ENCODE assay signal across 12 cellular contexts in genomic region chr1:39573097-39573465, GRCh38. TPM values are rescaled to one million over a fixed set of nuclear protein-coding genes. Genes with fewer than 3 reads are reported as not detected.
DNase-seq lines count a peak whose midpoint lies in the region; TF ChIP-seq lines count a peak whose summit lies in the region.
"Had no signal": no experiment of that assay in that cellular context is flagged by ENCODE, and none has a peak within 500 bp of the region (broad histone marks: within the 10 kb centered on the region; RNA-seq: fewer than 3 reads in every experiment).

No MANE protein-coding gene starts in this region.

- TF ChIP-seq CTCF in Calu3 (IDR thresholded peaks at IDR 0.05; ENCODE audit: unreplicated experiment), result no peak
- TF ChIP-seq CTCF in brain microvascular endothelial cell (IDR thresholded peaks at IDR 0.05; ENCODE audit: low read depth, low read length, missing control alignments), result no peak
- TF ChIP-seq CTCF in neural cell (IDR thresholded peaks at IDR 0.05; ENCODE audit: poor library complexity, severe bottlenecking), result no peak

- H3K79me2 ChIP-seq in Karpas-422 (ENCODE audit: low read length) (peaks cover 73% of the 10 kb centered on the region), neural cell (replicated peaks; ENCODE audit: insufficient read depth, low read length) (peaks cover 42% of the 10 kb centered on the region)

- peaks cover 23% of the 10 kb centered on the region for H3K4me1 ChIP-seq in Karpas-422 (ENCODE audit: low read length)

- H3K9me3 ChIP-seq in Karpas-422 (ENCODE audit: low read length) (no peaks in the 10 kb centered on the region), neural cell (ENCODE audit: low read length) (no peaks in the 10 kb centered on the region)
- H3K9me3 ChIP-seq: colonic mucosa had no signal

- H3K4me3 ChIP-seq in Karpas-422 (ENCODE audit: low read length) (no peak overlapping the region), brain microvascular endothelial cell (ENCODE audit: low read depth, low read length) (peak overlapping the region; percentile 83), neural cell (ENCODE audit: low read length) (peak overlapping the region; percentile 96)
- H3K4me3 ChIP-seq: colonic mucosa had no signal

- in situ Hi-C loops in brain microvascular endothelial cell (cut with HindIII; ENCODE audit: low pct_ligation_motif_present, low sequenced_read_pairs), result no loop called here

- DNase-seq in Calu3 (no peak), Karpas-422 (no peak), brain microvascular endothelial cell (no peak), anterior cingulate cortex (lab: John Stamatoyannopoulos, UW) (no peak), NCI-H1092 (lab: John Stamatoyannopoulos, UW) (no peak), hippocampal formation (lab: John Stamatoyannopoulos, UW) (no peak)
- no peak for DNase-seq in stimulated activated CD4-positive, alpha-beta T cell treated with anti-CD3 and anti-CD28 coated beads, Interleukin-4, amount 100 ng/mL, for 24 hours
- DNase-seq: colonic mucosa; left colon; NCI-H446 treated with DMSO at 0.1 percent for 48 hours; stimulated activated CD4-positive, alpha-beta T cell treated with anti-CD3 and anti-CD28 coated beads, Interleukin-2, amount 100 ng/mL, for 48 hours had no signal

- peaks cover 45% of the 10 kb centered on the region for H3K4me1 Mint-ChIP-seq in Calu3 (ENCODE audit: low read depth, unreplicated experiment)

- intact Hi-C loops in Calu3 (cut with micrococcal nuclease; ENCODE audit: unreplicated experiment), result no loop called here

- peaks cover 68% of the 10 kb centered on the region for H4K20me1 ChIP-seq in Karpas-422 (ENCODE audit: insufficient read depth, low read depth, low read length)
- peaks cover 12% of the 10 kb centered on the region for H4K20me1 ChIP-seq in neural cell (ENCODE audit: insufficient read depth)

- no TSS peak for BruUV-seq in Calu3 (replicated peaks; lab: Mats Ljungman, UMichigan)

- no peaks in the 10 kb centered on the region for H3F3A ChIP-seq in neural cell (ENCODE audit: insufficient read depth, low read length, poor library complexity, severe bottlenecking)

- H3K27ac ChIP-seq in Karpas-422 (ENCODE audit: low read length) (no peak overlapping the region), brain microvascular endothelial cell (no peak overlapping the region), neural cell (ENCODE audit: low read length) (no peak overlapping the region)
- H3K27ac ChIP-seq: colonic mucosa had no signal

- no peaks in the 10 kb centered on the region for H3K9me3 Mint-ChIP-seq in Calu3 (ENCODE audit: low read depth, unreplicated experiment)

- no peaks in the 10 kb centered on the region for H3K27me3 Mint-ChIP-seq in Calu3 (ENCODE audit: unreplicated experiment)

- H3K27me3 ChIP-seq in Karpas-422 (ENCODE audit: low read length) (no peaks in the 10 kb centered on the region), brain microvascular endothelial cell (replicated peaks) (no peaks in the 10 kb centered on the region), neural cell (ENCODE audit: insufficient read depth, low read depth, low read length) (no peaks in the 10 kb centered on the region)
- H3K27me3 ChIP-seq: colonic mucosa had no signal

- H3K4me3 Mint-ChIP-seq in Calu3 (ENCODE audit: low read depth, unreplicated experiment), result peak overlapping the region; percentile 86

- H3K27ac Mint-ChIP-seq in Calu3 (ENCODE audit: unreplicated experiment), result peak overlapping the region; percentile 7

- H3K4me2 ChIP-seq in Karpas-422 (ENCODE audit: low read depth, low read length, poor library complexity, severe bottlenecking), result peak overlapping the region; percentile 24
- no peak overlapping the region for H3K4me2 ChIP-seq in neural cell (ENCODE audit: low read length)

- CTCF ChIA-PET in Calu3 (lab: Charles Lee), result no interaction called here

- H3K9ac ChIP-seq in Karpas-422 (ENCODE audit: low read length) (no peak overlapping the region), neural cell (ENCODE audit: low read length) (no peak overlapping the region)

- H2AFZ ChIP-seq in Karpas-422 (ENCODE audit: low read length), result no peak overlapping the region
- H2AFZ ChIP-seq in neural cell (ENCODE audit: low read depth, low read length), result no peak overlapping the region

- H3K9me2 ChIP-seq in Karpas-422 (replicated peaks; ENCODE audit: insufficient read depth, low read length) (no peaks in the 10 kb centered on the region), neural cell (ENCODE audit: insufficient read depth, low read length) (no peaks in the 10 kb centered on the region)

- TF ChIP-seq EP300 in neural cell (conservative IDR thresholded peaks at IDR 0.05; ENCODE audit: poor library complexity, severe bottlenecking), result no peak

- no peak for TF ChIP-seq RAD21 in neural cell (conservative IDR thresholded peaks at IDR 0.05)

- peaks cover 73% of the 10 kb centered on the region for H3K36me3 Mint-ChIP-seq in Calu3 (ENCODE audit: insufficient read depth, unreplicated experiment)

- H3K36me3 ChIP-seq in Karpas-422 (ENCODE audit: insufficient read depth, low read length), result peaks cover 65% of the 10 kb centered on the region
- H3K36me3 ChIP-seq in brain microvascular endothelial cell (replicated peaks), result peaks cover 55% of the 10 kb centered on the region
- H3K36me3 ChIP-seq in neural cell (ENCODE audit: insufficient read depth, low read length), result peaks cover 17% of the 10 kb centered on the region

TF ChIP-seq in neural cell, 6 proteins besides CTCF, POLR2A, EP300 and RAD21:
- TF ChIP-seq, protein P1, sequence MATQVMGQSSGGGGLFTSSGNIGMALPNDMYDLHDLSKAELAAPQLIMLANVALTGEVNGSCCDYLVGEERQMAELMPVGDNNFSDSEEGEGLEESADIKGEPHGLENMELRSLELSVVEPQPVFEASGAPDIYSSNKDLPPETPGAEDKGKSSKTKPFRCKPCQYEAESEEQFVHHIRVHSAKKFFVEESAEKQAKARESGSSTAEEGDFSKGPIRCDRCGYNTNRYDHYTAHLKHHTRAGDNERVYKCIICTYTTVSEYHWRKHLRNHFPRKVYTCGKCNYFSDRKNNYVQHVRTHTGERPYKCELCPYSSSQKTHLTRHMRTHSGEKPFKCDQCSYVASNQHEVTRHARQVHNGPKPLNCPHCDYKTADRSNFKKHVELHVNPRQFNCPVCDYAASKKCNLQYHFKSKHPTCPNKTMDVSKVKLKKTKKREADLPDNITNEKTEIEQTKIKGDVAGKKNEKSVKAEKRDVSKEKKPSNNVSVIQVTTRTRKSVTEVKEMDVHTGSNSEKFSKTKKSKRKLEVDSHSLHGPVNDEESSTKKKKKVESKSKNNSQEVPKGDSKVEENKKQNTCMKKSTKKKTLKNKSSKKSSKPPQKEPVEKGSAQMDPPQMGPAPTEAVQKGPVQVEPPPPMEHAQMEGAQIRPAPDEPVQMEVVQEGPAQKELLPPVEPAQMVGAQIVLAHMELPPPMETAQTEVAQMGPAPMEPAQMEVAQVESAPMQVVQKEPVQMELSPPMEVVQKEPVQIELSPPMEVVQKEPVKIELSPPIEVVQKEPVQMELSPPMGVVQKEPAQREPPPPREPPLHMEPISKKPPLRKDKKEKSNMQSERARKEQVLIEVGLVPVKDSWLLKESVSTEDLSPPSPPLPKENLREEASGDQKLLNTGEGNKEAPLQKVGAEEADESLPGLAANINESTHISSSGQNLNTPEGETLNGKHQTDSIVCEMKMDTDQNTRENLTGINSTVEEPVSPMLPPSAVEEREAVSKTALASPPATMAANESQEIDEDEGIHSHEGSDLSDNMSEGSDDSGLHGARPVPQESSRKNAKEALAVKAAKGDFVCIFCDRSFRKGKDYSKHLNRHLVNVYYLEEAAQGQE (IDR thresholded peaks at IDR 0.05; ENCODE audit: borderline replicate concordance), result no peak

RNA-seq across cellular contexts. Expression of gene PABPC4, which starts 3.5 kb away (rescaled TPM):
- 193 and 213 TPM in 2 replicates for total RNA-seq in Calu3 (2022)
- total RNA-seq in Karpas-422 (2014; rRNA removed; shearing (Covaris generic); ENCODE audit: low replicate concordance), result 128 and 180 TPM in 2 replicates
- 105 and 115 TPM in 2 replicates for polyA plus RNA-seq in neural cell
- polyA minus RNA-seq in neural cell, result 96.7 and 97.9 TPM in 2 replicates
